ENCODE assay signal across 10 cellular contexts in genomic region chr12:99043319-99043914, GRCh38.
A peak's percentile ranks its signal among the peaks of the same experiment; 100 is the strongest.
DNase-seq lines count a peak whose midpoint lies in the region; ATAC-seq, FAIRE-seq and TF ChIP-seq lines count a peak whose summit lies in the region.
"Had no signal": no experiment of that assay in that cellular context is flagged by ENCODE, and none has a peak within 500 bp of the region (broad histone marks: within the 10 kb centered on the region; RNA-seq: fewer than 3 reads in every experiment).

No MANE protein-coding gene starts in this region.

- H2AFZ ChIP-seq in endothelial cell of umbilical vein (ENCODE audit: low read depth, low read length), result no peak overlapping the region

- H3K9me3 Mint-ChIP-seq in activated CD4-positive, alpha-beta T cell treated with anti-CD3 and anti-CD28 coated beads for 36 hours (ENCODE audit: low read depth), result peaks cover 8% of the 10 kb centered on the region

- H3K27me3 ChIP-seq in endothelial cell of umbilical vein (ENCODE audit: control insufficient read depth in 2 of 2, insufficient read depth in 2 of 2, low read length in 2 of 2) (no peaks in the 10 kb centered on the region), suprapubic skin (no peaks in the 10 kb centered on the region)
- H3K27me3 ChIP-seq: BLaER1 had no signal

- intact Hi-C loops in activated CD4-positive, alpha-beta T cell treated with anti-CD3 and anti-CD28 coated beads for 36 hours (cut with DNase I, micrococcal nuclease), result loop anchor here (1.0 to 5.0 kb wide), 4 partner anchors 577 to 1511 kb away; no protein-coding TSS in a partner anchor
- intact Hi-C loops in endothelial cell of umbilical vein (cut with micrococcal nuclease), result loop anchor here (1.0 to 2.0 kb wide), 2 partner anchors 1511 to 1697 kb away; no protein-coding TSS in a partner anchor

- TF ChIP-seq POLR2A in endothelial cell of umbilical vein (IDR thresholded peaks at IDR 0.05; ENCODE audit: low read depth, low read length) (no peak), suprapubic skin (IDR thresholded peaks at IDR 0.05) (no peak)

- DNase-seq in DMS79 treated with DMSO at 0.1 percent for 48 hours (lab: John Stamatoyannopoulos, UW) (peak; percentile 27), DMS79 (lab: John Stamatoyannopoulos, UW) (no peak), NCI-H2171 treated with DMSO at 0.1 percent for 48 hours (lab: John Stamatoyannopoulos, UW) (peak; percentile 75), endothelial cell of umbilical vein (ENCODE audit: low read depth, low spot score) (peak; percentile 63), mucosa of gallbladder (ENCODE audit: low spot score) (peak; percentile 60), suprapubic skin (ENCODE audit: low spot score in 2 of 2) (no peak)
- DNase-seq in activated CD4-positive, alpha-beta T cell treated with anti-CD3 and anti-CD28 coated beads for 36 hours, result peak; percentile 74

- H3K9ac ChIP-seq in endothelial cell of umbilical vein (replicated peaks; ENCODE audit: extremely low read depth, insufficient read depth, low read length), result no peak overlapping the region
- H3K9ac ChIP-seq: BLaER1 had no signal

- no peaks in the 10 kb centered on the region for H3K4me1 Mint-ChIP-seq in activated CD4-positive, alpha-beta T cell treated with anti-CD3 and anti-CD28 coated beads for 36 hours

- POLR2A ChIA-PET in activated CD4-positive, alpha-beta T cell treated with anti-CD3 and anti-CD28 coated beads for 36 hours (lab: Charles Lee), result no interaction called here
- POLR2A ChIA-PET in endothelial cell of umbilical vein (lab: Charles Lee), result no interaction called here

- H3K27ac ChIP-seq in endothelial cell of umbilical vein (ENCODE audit: insufficient read depth, low read depth, low read length) (no peak overlapping the region), suprapubic skin (no peak overlapping the region)
- H3K27ac ChIP-seq: BLaER1 had no signal

- CTCF ChIA-PET in activated CD4-positive, alpha-beta T cell treated with anti-CD3 and anti-CD28 coated beads for 36 hours (lab: Charles Lee), result interaction anchor here (0.7 to 2.4 kb wide), 12 partner anchors 9 to 1159 kb away, joined by 3 to 10 read pairs (median 3); no protein-coding TSS in a partner anchor
- CTCF ChIA-PET in endothelial cell of umbilical vein (lab: Charles Lee), result interaction anchor here (0.7 to 2.7 kb wide), 15 partner anchors 9 to 1695 kb away, joined by 3 to 30 read pairs (median 5); no protein-coding TSS in a partner anchor

- TF ChIP-seq CTCF in endothelial cell of umbilical vein (IDR thresholded peaks at IDR 0.05; ENCODE audit: extremely low read depth in 1 of 2, insufficient read depth in 1 of 2, low read depth in 1 of 2, low read length in 2 of 2), result peak; percentile 64 to 79
- peak; percentile 56 to 77 for TF ChIP-seq CTCF in suprapubic skin (IDR thresholded peaks at IDR 0.05)

- 35% methylated on average over 2 of the region's 2 CpGs for WGBS in suprapubic skin

- H3K27me3 Mint-ChIP-seq in activated CD4-positive, alpha-beta T cell treated with anti-CD3 and anti-CD28 coated beads for 36 hours, result peaks cover 7% of the 10 kb centered on the region

- H3K79me2 ChIP-seq in endothelial cell of umbilical vein (ENCODE audit: control insufficient read depth, insufficient read depth, low read length), result no peaks in the 10 kb centered on the region

- H3K36me3 ChIP-seq in endothelial cell of umbilical vein (ENCODE audit: control insufficient read depth in 2 of 2, extremely low read depth in 1 of 2, insufficient read depth in 2 of 2, low read length in 2 of 2) (no peaks in the 10 kb centered on the region), suprapubic skin (no peaks in the 10 kb centered on the region)

- no peak overlapping the region for H3K4me2 ChIP-seq in endothelial cell of umbilical vein (ENCODE audit: insufficient read depth, low read length)
- H3K4me2 ChIP-seq: BLaER1 had no signal

- no peaks in the 10 kb centered on the region for H4K20me1 ChIP-seq in endothelial cell of umbilical vein (replicated peaks; ENCODE audit: control insufficient read depth, extremely low read depth, insufficient read depth, low read length)
- H4K20me1 ChIP-seq: BLaER1 had no signal

- H3K4me1 ChIP-seq in endothelial cell of umbilical vein (ENCODE audit: control insufficient read depth, extremely low read depth, insufficient read depth, low read length) (no peaks in the 10 kb centered on the region), suprapubic skin (no peaks in the 10 kb centered on the region)
- H3K4me1 ChIP-seq: BLaER1 had no signal

- no peak for TF ChIP-seq EP300 in suprapubic skin (IDR thresholded peaks at IDR 0.05)

- dilution Hi-C loops in endothelial cell of umbilical vein (cut with MboI; ENCODE audit: extremely low pct_ligation_motif_present, low sequenced_read_pairs), result no loop called here

- H3K36me3 Mint-ChIP-seq in activated CD4-positive, alpha-beta T cell treated with anti-CD3 and anti-CD28 coated beads for 36 hours (ENCODE audit: low read depth), result no peaks in the 10 kb centered on the region

- no peak overlapping the region for H3K4me3 Mint-ChIP-seq in activated CD4-positive, alpha-beta T cell treated with anti-CD3 and anti-CD28 coated beads for 36 hours

- FAIRE-seq in endothelial cell of umbilical vein (lab: Jason Lieb, UNC), result peak; percentile 76
- FAIRE-seq: colon had no signal

- H3K9me3 ChIP-seq in endothelial cell of umbilical vein (replicated peaks; ENCODE audit: control insufficient read depth, insufficient read depth, low read length) (no peaks in the 10 kb centered on the region), suprapubic skin (peaks cover 8% of the 10 kb centered on the region)

- no TSS peak for BruUV-seq in endothelial cell of umbilical vein (replicated peaks; lab: Mats Ljungman, UMichigan)

- H3K4me3 ChIP-seq in endothelial cell of umbilical vein (replicated peaks in 1 of 3; ENCODE audit: insufficient read depth in 1 of 3, low read depth in 1 of 3, low read length in 3 of 3) (no peak overlapping the region), suprapubic skin (no peak overlapping the region)
- H3K4me3 ChIP-seq: BLaER1 had no signal

- no peaks in the 10 kb centered on the region for H3K9me1 ChIP-seq in endothelial cell of umbilical vein (replicated peaks; ENCODE audit: control insufficient read depth, extremely low read depth, insufficient read depth, low read length)

- ATAC-seq in HG02870 (IDR thresholded peaks at IDR 0.05; ENCODE audit: unreplicated experiment), result peak; percentile 55
- no peak for ATAC-seq in activated CD4-positive, alpha-beta T cell treated with anti-CD3 and anti-CD28 coated beads for 36 hours

- H3K27ac Mint-ChIP-seq in activated CD4-positive, alpha-beta T cell treated with anti-CD3 and anti-CD28 coated beads for 36 hours, result no peak overlapping the region

TF ChIP-seq in endothelial cell of umbilical vein, 7 proteins besides CTCF, POLR2A, EP300 and RAD21:
- TF ChIP-seq FOS (IDR thresholded peaks at IDR 0.05; ENCODE audit: borderline replicate concordance, insufficient read depth, low read length), result no peak
- no peak for TF ChIP-seq GATA2 (IDR thresholded peaks at IDR 0.05; ENCODE audit: insufficient read depth, insufficient read length, low read depth, low read length)
- no peak for TF ChIP-seq POLR2AphosphoS5 (IDR thresholded peaks at IDR 0.05; ENCODE audit: insufficient read depth, low read depth, low read length)
- no peak for TF ChIP-seq MAX (IDR thresholded peaks at IDR 0.05; ENCODE audit: insufficient read depth, insufficient read length)
- TF ChIP-seq EZH2 (IDR thresholded peaks at IDR 0.05; ENCODE audit: borderline replicate concordance, low read depth, low read length, severe bottlenecking), result no peak
- TF ChIP-seq MYC (IDR thresholded peaks at IDR 0.05; ENCODE audit: low read depth, low read length), result no peak
- TF ChIP-seq JUN (IDR thresholded peaks at IDR 0.05; ENCODE audit: borderline replicate concordance, insufficient read depth, insufficient read length, low read depth), result no peak
TF ChIP-seq in endothelial cell of umbilical vein: peak in this region for 0.

Comparison
In these comparisons a context has a peak if more than half of its experiments do, and no peak if none do; other contexts are left out.
1. DNase-seq: peak in DMS79 treated with DMSO at 0.1 percent for 48 hours (single experiment), NCI-H2171 treated with DMSO at 0.1 percent for 48 hours (single experiment), activated CD4-positive, alpha-beta T cell treated with anti-CD3 and anti-CD28 coated beads for 36 hours (single experiment), endothelial cell of umbilical vein (single experiment) and mucosa of gallbladder (single experiment); none in DMS79 (single experiment) and suprapubic skin (0 of 2).